In genomic region chrX:25059273-25059672, GRCh38 we compare ENCODE assay signal across 3 cellular contexts. TPM values are rescaled to one million over a fixed set of nuclear protein-coding genes. Genes with fewer than 3 reads are reported as not detected.
"Had no signal": no experiment of that assay in that cellular context is flagged by ENCODE, and none has a peak within 500 bp of the region (broad histone marks: within the 10 kb centered on the region; RNA-seq: fewer than 3 reads in every experiment).

No MANE protein-coding gene starts in this region.

- H3K4me3 ChIP-seq: GM12878 had no signal

- ATAC-seq: GM12878 had no signal

- DNase-seq: GDM1, GF-D8 had no signal

RNA-seq across cellular contexts. Expression of gene ARX, which starts 43.5 kb away (rescaled TPM):
- total RNA-seq: GM12878 had no signal
